8 cellular contexts compared by ENCODE assay signal in the genomic region with DNA sequence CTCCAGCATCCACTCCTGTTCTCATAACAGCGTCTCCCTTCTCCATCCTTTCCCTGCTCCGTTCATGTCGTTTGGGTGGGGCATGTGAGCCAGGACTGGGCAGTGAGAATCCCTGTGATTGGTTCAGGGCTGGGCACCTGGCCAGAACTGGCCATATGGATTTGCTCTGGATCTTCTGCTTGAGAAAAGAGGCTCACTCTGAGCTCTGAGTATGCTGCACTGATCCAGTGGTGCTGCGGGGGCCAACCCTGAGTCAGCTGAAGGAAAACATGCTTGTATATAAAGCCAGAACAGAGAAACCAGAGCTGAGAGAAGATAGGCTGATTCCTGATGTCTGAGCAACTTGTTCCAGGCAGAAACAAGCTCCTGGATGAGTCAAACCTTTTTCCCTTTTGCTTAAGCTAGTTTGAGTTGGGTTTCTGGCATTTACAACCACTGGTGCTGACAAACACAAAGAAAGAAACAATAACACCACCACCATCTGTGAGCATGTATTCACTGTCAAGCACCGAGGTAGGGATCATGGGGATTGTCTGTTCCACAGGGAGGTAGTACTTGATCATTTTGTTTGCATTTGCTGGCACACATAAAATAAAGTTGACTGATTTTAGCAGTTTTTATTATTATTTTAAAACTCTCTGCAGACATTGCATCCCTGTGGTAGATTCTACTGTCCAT. TPM values are rescaled to one million over a fixed set of nuclear protein-coding genes. Genes with fewer than 3 reads are reported as not detected.
DNase-seq lines count a peak whose midpoint lies in the region; ATAC-seq, FAIRE-seq and TF ChIP-seq lines count a peak whose summit lies in the region.

No MANE protein-coding gene starts in this region.

- WGBS in aorta, 2 donors, result 47 to 52% methylated on average over 5 of the region's 5 CpGs

- peak; percentile 26 for ATAC-seq in aorta (ENCODE audit: low FRiP score)
- no peak for ATAC-seq in HG03520 (IDR thresholded peaks at IDR 0.05; ENCODE audit: unreplicated experiment)
- no peak for ATAC-seq in GM19351 (IDR thresholded peaks at IDR 0.05; ENCODE audit: unreplicated experiment)

- peak; percentile 25 for DNase-seq in stimulated activated CD4-positive, alpha-beta T cell treated with anti-CD3 and anti-CD28 coated beads, Interleukin-15, amount 100 ng/mL, for 24 hours
- DNase-seq in stimulated activated CD4-positive, alpha-beta T cell treated with anti-CD3 and anti-CD28 coated beads, Interleukin-4, amount 100 ng/mL, for 4 hours, result no peak
- DNase-seq in adipocyte (ENCODE audit: low read depth) (peak; percentile 90), iPS-NIHi7 (ENCODE audit: extremely low spot score) (peak; percentile 10), aorta (peak in 1 of 2 donors; percentile 55), GM12892 (ENCODE audit: insufficient read length) (no peak)

- H3K27me3 ChIP-seq in adipocyte (replicated peaks; ENCODE audit: control insufficient read depth, insufficient read depth, low read length) (no peaks in the 10 kb centered on the region), aorta (ENCODE audit: control insufficient read depth in 1 of 2, insufficient read depth in 2 of 2, low read length in 1 of 2) (no peaks in the 10 kb centered on the region)

- FAIRE-seq in GM12892 (lab: Jason Lieb, UNC), result no peak

- peak overlapping the region; percentile 62 for H3K9ac ChIP-seq in adipocyte (ENCODE audit: low read length)

- H3K4me3 ChIP-seq in adipocyte (ENCODE audit: low read length) (no peak overlapping the region), aorta (ENCODE audit: low read length in 2 of 2) (no peak overlapping the region)

- intact Hi-C loops in aorta (cut with DNase I), result no loop called here

- no peaks in the 10 kb centered on the region for H3K9me3 ChIP-seq in adipocyte (ENCODE audit: control insufficient read depth, low read length)
- no peaks in the 10 kb centered on the region for H3K9me3 ChIP-seq in aorta (ENCODE audit: control insufficient read depth, low read length)

- H3K4me1 ChIP-seq in adipocyte (ENCODE audit: control insufficient read depth, insufficient read depth, low read length) (peaks cover 12% of the 10 kb centered on the region), aorta (ENCODE audit: control insufficient read depth in 1 of 2, insufficient read depth in 2 of 2, low read length in 2 of 2) (no peaks in the 10 kb centered on the region)

- TF ChIP-seq POLR2A in GM12892 (IDR thresholded peaks at IDR 0.05; ENCODE audit: low read depth, low read length), result no peak

- no peak overlapping the region for H3K27ac ChIP-seq in aorta (ENCODE audit: low read depth in 1 of 2, low read length in 2 of 2)

- H3K36me3 ChIP-seq in adipocyte (ENCODE audit: control insufficient read depth, insufficient read depth, low read length, severe bottlenecking) (no peaks in the 10 kb centered on the region), aorta (ENCODE audit: control insufficient read depth in 1 of 2, insufficient read depth in 2 of 2, low read length in 1 of 2) (no peaks in the 10 kb centered on the region)

RNA-seq across cellular contexts. Expression of gene HPD, which starts 14.0 kb away (rescaled TPM):
- total RNA-seq in aorta, result 1 to 10 TPM; 3.1 to 5.2 TPM
- polyA plus RNA-seq in aorta, result 10 to 100 TPM in 1 of 2 donors, 1 to 10 TPM in 1; 6.6 to 14.4 TPM
- not detected for polyA plus RNA-seq in GM12892 (2012; ENCODE audit: missing spikeins)

RNA-seq across cellular contexts. Expression of gene PSMD9, which starts 15.9 kb away (rescaled TPM):
- 10 to 100 TPM; 37.2 to 42.3 TPM for total RNA-seq in aorta
- 10 to 100 TPM; 39.4 to 81.8 TPM for polyA plus RNA-seq in aorta
- polyA plus RNA-seq in GM12892 (2012; ENCODE audit: missing spikeins), result 34.6 TPM

RNA-seq across cellular contexts. Expression of gene CFAP251, which starts 45.7 kb away (rescaled TPM):
- 1 to 10 TPM; 2.8 to 3.9 TPM for total RNA-seq in aorta
- polyA plus RNA-seq in aorta, result 1 to 10 TPM in 1 of 2 donors, under 1 TPM in 1; 0.88 to 1.6 TPM
- 2.7 TPM for polyA plus RNA-seq in GM12892 (2012; ENCODE audit: missing spikeins)

Comparison
In these comparisons a context has a peak if more than half of its experiments do, and no peak if none do; other contexts are left out.
1. DNase-seq: peak in stimulated activated CD4-positive, alpha-beta T cell treated with anti-CD3 and anti-CD28 coated beads, Interleukin-15, amount 100 ng/mL, for 24 hours (single experiment), adipocyte (single experiment) and iPS-NIHi7 (single experiment); none in stimulated activated CD4-positive, alpha-beta T cell treated with anti-CD3 and anti-CD28 coated beads, Interleukin-4, amount 100 ng/mL, for 4 hours (0 of 2) and GM12892 (single experiment).